ENCODE assay signal across 11 cellular contexts in the genomic region with DNA sequence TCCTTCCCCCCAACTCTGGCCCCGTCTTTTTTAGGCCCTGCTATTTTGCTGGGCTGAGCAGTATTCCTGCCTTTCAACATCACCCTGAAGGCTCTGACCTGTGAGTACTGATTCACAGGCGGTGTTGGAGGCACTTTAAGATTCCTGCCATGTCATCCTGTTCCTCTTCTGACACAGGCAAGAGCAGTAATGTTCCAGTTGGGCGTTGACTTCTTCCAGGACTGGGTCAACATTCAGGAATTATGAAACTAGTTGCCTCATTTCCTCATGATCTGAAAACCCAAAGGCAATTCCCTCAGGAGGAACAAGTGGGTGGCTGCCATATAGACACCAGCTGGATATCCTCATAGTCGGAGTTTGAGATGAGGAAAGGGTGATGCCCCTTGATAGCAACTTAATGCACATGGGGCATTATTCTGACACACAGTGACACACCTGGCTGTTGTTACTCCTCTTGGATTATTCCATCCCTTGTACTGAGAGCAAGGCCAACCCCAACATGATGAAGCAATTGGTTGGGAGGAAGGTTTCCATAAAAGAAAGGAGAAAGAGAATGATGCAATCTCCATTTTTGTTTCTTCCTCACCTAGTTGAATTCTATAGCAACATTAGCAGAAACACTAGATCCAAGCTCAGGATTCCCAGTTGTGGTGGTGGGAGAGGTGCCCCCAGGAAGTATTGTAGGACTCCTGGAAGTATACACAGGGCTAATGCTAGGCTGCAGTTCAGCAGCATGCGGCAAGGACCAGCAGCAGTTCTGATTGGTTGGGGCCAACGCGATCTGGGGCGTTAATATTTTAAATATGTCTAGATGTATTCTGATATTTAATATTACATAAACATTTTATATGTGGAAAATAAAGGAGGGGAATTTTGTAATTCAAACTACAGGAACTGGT. TPM values are rescaled to one million over a fixed set of nuclear protein-coding genes. Genes with fewer than 3 reads are reported as not detected.
DNase-seq lines count a peak whose midpoint lies in the region; ATAC-seq and TF ChIP-seq lines count a peak whose summit lies in the region.
"Had no signal": no experiment of that assay in that cellular context is flagged by ENCODE, and none has a peak within 500 bp of the region (broad histone marks: within the 10 kb centered on the region; RNA-seq: fewer than 3 reads in every experiment).

No MANE protein-coding gene starts in this region.

- H3K9me3 ChIP-seq in DND-41 (ENCODE audit: insufficient read depth, low read length, severe bottlenecking) (no peaks in the 10 kb centered on the region), heart left ventricle (no peaks in the 10 kb centered on the region), testis (no peaks in the 10 kb centered on the region)

- no peaks in the 10 kb centered on the region for H3K36me3 Mint-ChIP-seq in WTC11

- TF ChIP-seq CTCF in DND-41 (IDR thresholded peaks at IDR 0.05; ENCODE audit: borderline replicate concordance, extremely low read depth, low read length, poor library complexity, severe bottlenecking) (no peak), WTC11 (IDR thresholded peaks at IDR 0.05) (no peak), heart left ventricle (IDR thresholded peaks at IDR 0.05) (no peak), testis (IDR thresholded peaks at IDR 0.05) (no peak)

- no peaks in the 10 kb centered on the region for H3K9me3 Mint-ChIP-seq in WTC11

- WGBS in heart left ventricle, 4 donors: 66 to 81% (median 73%) methylated on average over 8 of the region's 8 CpGs
- 88 to 95% methylated on average over 8 of the region's 8 CpGs for WGBS in testis, 2 donors

- no peaks in the 10 kb centered on the region for H3K36me3 ChIP-seq in DND-41 (ENCODE audit: insufficient read depth, low read length)
- H3K36me3 ChIP-seq in heart left ventricle: no peaks in the 10 kb centered on the region
- no peaks in the 10 kb centered on the region for H3K36me3 ChIP-seq in testis (ENCODE audit: low read depth, missing control alignments)

- H3K4me1 Mint-ChIP-seq in WTC11: peaks cover 2% of the 10 kb centered on the region; the same call in 1 of the 2 replicates

- no peak overlapping the region for H3K9ac ChIP-seq in DND-41 (ENCODE audit: low read depth, low read length)

- no peaks in the 10 kb centered on the region for H3K79me2 ChIP-seq in DND-41 (ENCODE audit: insufficient read depth, low read length)

- DNase-seq in DND-41 (no peak), WTC11 (ENCODE audit: low spot score) (no peak), heart left ventricle (peak in 2 of 5 donors; percentile 54 to 63), skeletal muscle cell (ENCODE audit: low read depth) (peak; percentile 83), posterior vena cava (ENCODE audit: low spot score) (no peak), G401 (ENCODE audit: low spot score) (no peak), testis (no peak)
- DNase-seq: amniotic stem cell, NCI-H446 treated with DMSO at 0.1 percent for 48 hours, T1000 had no signal

- H3K27me3 Mint-ChIP-seq in WTC11 (ENCODE audit: low read depth): no peaks in the 10 kb centered on the region; the same call in 1 of the 2 replicates

- H3K27ac ChIP-seq in DND-41 (ENCODE audit: low read length) (peak overlapping the region; percentile 84), heart left ventricle (peak overlapping the region in 10 of 12 donors; percentile 1 to 88 (median 44)), testis (no peak overlapping the region)

- CTCF ChIA-PET in WTC11 (lab: Charles Lee): interaction anchor here (1.4 to 2.8 kb wide), 2 partner anchors 61 kb away, joined by 5 to 16 read pairs; no protein-coding TSS in a partner anchor

- H3K27me3 ChIP-seq in DND-41 (ENCODE audit: insufficient read depth, low read length, poor library complexity): no peaks in the 10 kb centered on the region
- H3K27me3 ChIP-seq in heart left ventricle: no peaks in the 10 kb centered on the region
- no peaks in the 10 kb centered on the region for H3K27me3 ChIP-seq in testis

- H3K4me3 Mint-ChIP-seq in WTC11: no peak overlapping the region

- intact Hi-C loops in heart left ventricle (cut with DNase I): loop anchor here in 6 of 10 donors (2.0 to 10.0 kb wide), 4 partner anchors 53 to 287 kb away; a partner anchor contains a TSS
- intact Hi-C loops in posterior vena cava (cut with DNase I): loop anchor here (10.0 kb wide), 2 partner anchors 187 to 197 kb away; a partner anchor contains a TSS
- intact Hi-C loops in testis (cut with DNase I; ENCODE audit: low total_unique reads): loop anchor here (10.0 kb wide), 1 partner anchor 197 kb away; a partner anchor contains a TSS

- POLR2A ChIA-PET in WTC11 (lab: Charles Lee): no interaction called here

- H3K4me3 ChIP-seq in DND-41 (ENCODE audit: low read depth in 1 of 2, low read length in 2 of 2) (no peak overlapping the region), heart left ventricle (no peak overlapping the region), skeletal muscle cell (ENCODE audit: low read depth, low read length) (no peak overlapping the region), testis (no peak overlapping the region)

- ATAC-seq in DND-41 (ENCODE audit: insufficient read depth, low read depth) (no peak), WTC11 (no peak), heart left ventricle (peak; percentile 30 to 84 (median 76)), GM18858 (IDR thresholded peaks at IDR 0.05; ENCODE audit: unreplicated experiment) (no peak)

- no peak overlapping the region for H3K27ac Mint-ChIP-seq in WTC11

- H3K4me1 ChIP-seq in DND-41 (ENCODE audit: insufficient read depth, low read length) (peaks cover 21% of the 10 kb centered on the region), heart left ventricle (peaks cover 0 to 66% (median 12%) of the 10 kb centered on the region in 12 donors), testis (no peaks in the 10 kb centered on the region)

- in situ Hi-C loops in G401 (cut with HindIII; ENCODE audit: low sequenced_read_pairs): no loop called here

- TF ChIP-seq POLR2A in heart left ventricle (IDR thresholded peaks at IDR 0.05) (no peak), testis (IDR thresholded peaks at IDR 0.05) (no peak)

- no peak overlapping the region for H3K4me2 ChIP-seq in DND-41 (ENCODE audit: insufficient read depth, low read length)

- no peak overlapping the region for H2AFZ ChIP-seq in DND-41 (ENCODE audit: low read depth, low read length)

- H4K20me1 ChIP-seq in DND-41 (ENCODE audit: insufficient read depth, low read length): no peaks in the 10 kb centered on the region

TF ChIP-seq in WTC11, 78 proteins besides CTCF, POLR2A, EP300 and RAD21:
- TF ChIP-seq, protein P1, sequence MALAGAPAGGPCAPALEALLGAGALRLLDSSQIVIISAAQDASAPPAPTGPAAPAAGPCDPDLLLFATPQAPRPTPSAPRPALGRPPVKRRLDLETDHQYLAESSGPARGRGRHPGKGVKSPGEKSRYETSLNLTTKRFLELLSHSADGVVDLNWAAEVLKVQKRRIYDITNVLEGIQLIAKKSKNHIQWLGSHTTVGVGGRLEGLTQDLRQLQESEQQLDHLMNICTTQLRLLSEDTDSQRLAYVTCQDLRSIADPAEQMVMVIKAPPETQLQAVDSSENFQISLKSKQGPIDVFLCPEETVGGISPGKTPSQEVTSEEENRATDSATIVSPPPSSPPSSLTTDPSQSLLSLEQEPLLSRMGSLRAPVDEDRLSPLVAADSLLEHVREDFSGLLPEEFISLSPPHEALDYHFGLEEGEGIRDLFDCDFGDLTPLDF (CRISPR knock-in tag; IDR thresholded peaks at IDR 0.05): no peak
- no peak for TF ChIP-seq ELF4 (CRISPR knock-in tag; IDR thresholded peaks at IDR 0.05; ENCODE audit: low read depth)
- no peak for TF ChIP-seq JUN (CRISPR knock-in tag; IDR thresholded peaks at IDR 0.05)
- peak; percentile 54 for TF ChIP-seq GABPB1 (CRISPR knock-in tag; IDR thresholded peaks at IDR 0.05)
- TF ChIP-seq, protein P2, sequence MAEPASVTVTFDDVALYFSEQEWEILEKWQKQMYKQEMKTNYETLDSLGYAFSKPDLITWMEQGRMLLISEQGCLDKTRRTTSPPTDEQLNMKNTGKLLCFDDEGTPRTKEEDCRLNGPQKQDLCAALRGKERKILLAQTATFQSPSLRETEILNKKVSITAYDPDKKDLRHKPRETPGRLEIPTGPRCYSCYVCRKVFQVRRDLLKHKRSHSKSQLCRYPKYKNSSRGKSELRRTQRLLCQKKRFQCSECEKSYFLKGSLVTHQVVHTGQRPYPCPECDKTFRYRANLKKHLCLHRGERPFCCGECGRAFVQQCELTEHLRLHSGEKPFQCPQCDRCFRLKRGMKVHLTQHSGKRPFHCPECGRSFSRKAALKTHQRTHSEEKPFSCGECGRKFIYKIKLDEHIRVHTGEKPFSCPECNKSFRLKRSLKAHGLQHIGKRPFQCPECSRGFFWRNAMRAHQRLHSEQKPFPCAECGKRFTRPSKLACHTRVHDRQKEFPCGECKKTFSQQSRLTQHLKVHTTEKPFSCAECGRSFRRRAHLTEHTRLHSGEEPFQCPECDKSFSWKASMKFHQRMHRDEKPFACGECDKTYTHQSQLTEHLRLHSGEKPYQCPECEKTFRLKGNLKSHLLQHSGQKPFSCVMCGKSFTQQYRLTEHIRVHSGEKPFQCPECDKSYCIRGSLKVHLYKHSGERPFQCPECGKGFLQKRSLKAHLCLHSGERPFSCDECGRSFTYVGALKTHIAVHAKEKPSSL (CRISPR knock-in tag; conservative IDR thresholded peaks at IDR 0.05): no peak
- TF ChIP-seq ETV6 (CRISPR knock-in tag; IDR thresholded peaks at IDR 0.05): no peak
- no peak for TF ChIP-seq PRRX2 (CRISPR knock-in tag; IDR thresholded peaks at IDR 0.05)
TF ChIP-seq in WTC11: peak in this region for 1.

RNA-seq across cellular contexts. Expression of a gene that starts 19.6 kb away (rescaled TPM):
- 15.9 to 21.0 TPM (median 19.2 TPM) in 3 replicates for total RNA-seq in WTC11 (2021)
- total RNA-seq in heart left ventricle: 100 to 1,000 TPM in 6 of 9 donors, 10 to 100 TPM in 3; 69.7 to 293 (median 114) TPM
- 100 to 1,000 TPM; 126 to 143 TPM for polyA plus RNA-seq in heart left ventricle
- 10 to 100 TPM; 31.0 to 52.5 TPM for total RNA-seq in posterior vena cava
- not detected in 2 replicates for total RNA-seq in G401 (2014; rRNA removed; shearing (Covaris generic))
- 1 to 10 TPM; 4.5 to 5.4 TPM for total RNA-seq in testis
- polyA plus RNA-seq in testis (ENCODE audit: insufficient read depth, low read depth, low replicate concordance): 15.0 TPM

Comparison
In these comparisons a context has a peak if more than half of its experiments do, and no peak if none do; other contexts are left out.
1. ATAC-seq: peak in heart left ventricle (4 of 4); none in DND-41 (single experiment), WTC11 (single experiment) and GM18858 (single experiment).
2. H3K27ac ChIP-seq: peak in DND-41 (single experiment) and heart left ventricle (10 of 12); none in testis (0 of 2).